ENCODE assay signal across 11 cellular contexts in genomic region chr2:154457291-154457690, GRCh38.
"Had no signal": no experiment of that assay in that cellular context is flagged by ENCODE, and none has a peak within 500 bp of the region (broad histone marks: within the 10 kb centered on the region; RNA-seq: fewer than 3 reads in every experiment).

No MANE protein-coding gene starts in this region.

- ATAC-seq: activated T-helper 17 cell treated with anti-CD3 and anti-CD28 coated beads, Interleukin-2, amount 50 U/mL, for 72 hours; lower lobe of right lung; psoas muscle; sciatic nerve had no signal

- H3K27ac ChIP-seq: esophagus squamous epithelium, lower lobe of right lung, psoas muscle had no signal

- H3K27me3 ChIP-seq: esophagus squamous epithelium had no signal

- H3K4me1 ChIP-seq: esophagus squamous epithelium, lower lobe of right lung, psoas muscle had no signal

- H3K9me3 ChIP-seq: esophagus squamous epithelium, lower lobe of right lung, psoas muscle had no signal

- H3K36me3 ChIP-seq: esophagus squamous epithelium, lower lobe of right lung had no signal

- H3K4me3 ChIP-seq: esophagus squamous epithelium, lower lobe of right lung, psoas muscle had no signal

- FAIRE-seq: colon had no signal

- DNase-seq: activated naive CD4-positive, alpha-beta T cell treated with anti-CD3 and anti-CD28 coated beads, Interleukin-2, amount 10 ng/mL, durations not matched to agents 7 days and 5 days; activated T-cell treated with anti-CD3 and anti-CD28 coated beads for 4 hours; caudate nucleus; esophagus squamous epithelium; hypothalamus; lower lobe of right lung; psoas muscle; stimulated activated CD4-positive, alpha-beta T cell treated with anti-CD3 and anti-CD28 coated beads, Interleukin-1b, Interleukin-23, amount 100 ng/mL, for 48 hours had no signal
